ENCODE assay signal across 14 cellular contexts in the genomic region with DNA sequence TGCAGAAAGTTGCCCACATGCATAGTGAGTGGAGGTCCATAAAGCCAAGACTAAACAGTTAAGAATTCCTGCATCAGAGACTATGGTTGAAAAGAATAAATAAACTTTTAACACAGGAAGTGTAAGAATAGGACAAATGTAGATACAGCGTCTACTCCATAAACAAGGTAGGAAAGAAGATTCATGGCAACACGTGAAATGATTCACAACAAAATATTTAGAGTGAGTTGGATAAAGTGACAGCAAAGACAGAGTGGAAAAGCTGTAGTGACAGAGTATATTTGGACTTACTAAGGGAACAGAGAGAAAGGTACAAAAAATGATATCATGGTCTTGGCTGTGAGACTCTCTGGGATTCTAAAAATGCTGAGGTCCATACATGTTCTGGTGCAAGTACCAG. TPM values are rescaled to one million over a fixed set of nuclear protein-coding genes. Genes with fewer than 3 reads are reported as not detected.
"Had no signal": no experiment of that assay in that cellular context is flagged by ENCODE, and none has a peak within 500 bp of the region (broad histone marks: within the 10 kb centered on the region; RNA-seq: fewer than 3 reads in every experiment).

No MANE protein-coding gene starts in this region.

- H3K27ac Mint-ChIP-seq: activated naive CD4-positive, alpha-beta T cell treated with anti-CD3 and anti-CD28 coated beads for 36 hours; activated T-helper 17 cell treated with anti-CD3 and anti-CD28 coated beads, Interleukin-2, amount 50 U/mL, for 72 hours; natural killer cell had no signal

- H3K9me3 Mint-ChIP-seq: activated T-helper 17 cell treated with anti-CD3 and anti-CD28 coated beads, Interleukin-2, amount 50 U/mL, for 72 hours had no signal

- DNase-seq: activated CD4-positive, alpha-beta T cell treated with anti-CD3 and anti-CD28 coated beads, Interleukin-2, amount 50 U/mL, for 4 hours; activated CD4-positive, CD25-positive, alpha-beta regulatory T cell treated with anti-CD3 and anti-CD28 coated beads, Interleukin-2, amount 50 U/mL, for 72 hours; activated naive CD4-positive, alpha-beta T cell treated with anti-CD3 and anti-CD28 coated beads for 36 hours; caudate nucleus; left lung; natural killer cell; posterior cingulate gyrus; stimulated activated CD4-positive, alpha-beta T cell treated with anti-CD3 and anti-CD28 coated beads, Interleukin-4, amount 100 ng/mL, for 24 hours; stimulated activated naive CD4-positive, alpha-beta T cell; T-helper 9 cell; tibial artery had no signal

- H3K36me3 Mint-ChIP-seq: natural killer cell had no signal

- H3K4me3 ChIP-seq: ascending aorta, left lung, skin epidermis, tibial artery had no signal

- ATAC-seq: activated T-helper 17 cell treated with anti-CD3 and anti-CD28 coated beads, Interleukin-2, amount 50 U/mL, for 72 hours; natural killer cell had no signal

- H3K27me3 Mint-ChIP-seq: activated T-helper 17 cell treated with anti-CD3 and anti-CD28 coated beads, Interleukin-2, amount 50 U/mL, for 72 hours had no signal

- H3K4me3 Mint-ChIP-seq: activated naive CD4-positive, alpha-beta T cell treated with anti-CD3 and anti-CD28 coated beads for 36 hours; activated T-helper 17 cell treated with anti-CD3 and anti-CD28 coated beads, Interleukin-2, amount 50 U/mL, for 72 hours; natural killer cell had no signal

RNA-seq across cellular contexts. Expression of gene KIAA0408, which starts 21.9 kb away (rescaled TPM):
- total RNA-seq: ascending aorta had no signal
